ENCODE assay signal across 1 cellular context in the genomic region with DNA sequence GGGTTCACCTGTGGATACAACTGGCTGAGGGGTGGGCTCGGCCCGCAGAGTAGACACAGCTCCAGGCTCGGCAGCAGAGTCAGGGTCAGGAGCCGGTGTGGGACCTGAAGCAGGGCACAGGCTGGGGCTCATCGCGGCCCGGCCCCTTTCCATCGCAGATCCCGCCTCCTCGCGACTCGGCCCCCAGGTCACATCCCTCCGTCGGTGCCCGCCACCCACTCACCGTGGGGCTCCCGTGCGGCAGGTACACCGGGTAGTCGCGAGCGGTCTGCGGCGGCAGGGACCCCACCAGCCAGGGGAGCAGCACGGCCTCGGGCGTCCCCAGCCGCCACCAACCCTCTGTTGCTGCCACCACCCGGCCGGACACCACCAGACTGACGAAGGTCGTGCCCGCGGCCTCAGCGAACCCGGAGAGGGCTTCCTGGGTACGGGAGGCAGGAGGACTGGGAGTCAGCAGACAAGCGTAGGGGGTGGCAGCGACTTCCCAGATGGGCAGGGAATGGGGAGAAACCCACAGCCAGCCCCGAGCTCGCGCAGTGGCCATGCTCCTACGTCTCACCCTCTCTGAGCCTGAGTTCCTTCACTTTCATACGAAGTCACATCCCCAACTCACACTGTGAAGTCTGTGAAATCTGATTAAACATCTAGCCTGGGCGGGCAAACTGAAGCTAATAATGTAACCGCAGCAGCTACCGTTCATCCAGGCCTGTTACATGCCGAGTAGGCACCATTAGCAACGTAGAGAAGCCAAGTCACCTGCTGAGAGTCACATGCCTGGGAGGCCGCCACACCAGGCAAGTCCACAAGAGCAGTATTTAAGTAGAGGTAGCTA.
TF ChIP-seq lines count a peak whose summit lies in the region.

No MANE protein-coding gene starts in this region.

TF ChIP-seq in HepG2, 621 proteins besides CTCF, POLR2A, EP300 and RAD21 (continued from another document and continues in another):
- TF ChIP-seq ZNF10 (CRISPR knock-in tag; IDR thresholded peaks at IDR 0.05; ENCODE audit: borderline replicate concordance, low read depth) (no peak), ZNF629 (CRISPR knock-in tag; conservative IDR thresholded peaks at IDR 0.05) (no peak), ZMAT3 (CRISPR knock-in tag; conservative IDR thresholded peaks at IDR 0.05) (peak; percentile 72; the same call in 1 of the 2 replicates), ZNF782 (CRISPR knock-in tag; IDR thresholded peaks at IDR 0.05; ENCODE audit: borderline replicate concordance) (no peak), HNRNPLL (IDR thresholded peaks at IDR 0.05; ENCODE audit: low read depth, low read length, poor library complexity, severe bottlenecking) (peak; percentile 38), ZNF737 (CRISPR knock-in tag; IDR thresholded peaks at IDR 0.05; ENCODE audit: borderline replicate concordance) (no peak), ZMYM2 (CRISPR knock-in tag; IDR thresholded peaks at IDR 0.05) (0 out of 2 replicates have a peak, but pooled peaks have one; percentile 39), ZNF430 (CRISPR knock-in tag; IDR thresholded peaks at IDR 0.05) (0 out of 2 replicates have a peak, but pooled peaks have one; percentile 29), ADNP (CRISPR knock-in tag; IDR thresholded peaks at IDR 0.05) (no peak), SIX4 (CRISPR knock-in tag; IDR thresholded peaks at IDR 0.05) (no peak), ZNF841 (CRISPR knock-in tag; IDR thresholded peaks at IDR 0.05; ENCODE audit: borderline replicate concordance) (no peak), KMT2A (CRISPR knock-in tag; IDR thresholded peaks at IDR 0.05) (peak; percentile 64; the same call in 1 of the 2 replicates), MZF1 (CRISPR knock-in tag; IDR thresholded peaks at IDR 0.05; ENCODE audit: borderline replicate concordance) (no peak), TMF1 (CRISPR knock-in tag; IDR thresholded peaks at IDR 0.05; ENCODE audit: low read depth) (peak; percentile 52; the same call in 1 of the 2 replicates), TARDBP (CRISPR knock-in tag; IDR thresholded peaks at IDR 0.05) (0 out of 2 replicates have a peak, but pooled peaks have one; percentile 36), FLYWCH1 (CRISPR knock-in tag; IDR thresholded peaks at IDR 0.05) (no peak), ELF4 (CRISPR knock-in tag; IDR thresholded peaks at IDR 0.05; ENCODE audit: borderline replicate concordance) (no peak)
- TF ChIP-seq, protein P1, sequence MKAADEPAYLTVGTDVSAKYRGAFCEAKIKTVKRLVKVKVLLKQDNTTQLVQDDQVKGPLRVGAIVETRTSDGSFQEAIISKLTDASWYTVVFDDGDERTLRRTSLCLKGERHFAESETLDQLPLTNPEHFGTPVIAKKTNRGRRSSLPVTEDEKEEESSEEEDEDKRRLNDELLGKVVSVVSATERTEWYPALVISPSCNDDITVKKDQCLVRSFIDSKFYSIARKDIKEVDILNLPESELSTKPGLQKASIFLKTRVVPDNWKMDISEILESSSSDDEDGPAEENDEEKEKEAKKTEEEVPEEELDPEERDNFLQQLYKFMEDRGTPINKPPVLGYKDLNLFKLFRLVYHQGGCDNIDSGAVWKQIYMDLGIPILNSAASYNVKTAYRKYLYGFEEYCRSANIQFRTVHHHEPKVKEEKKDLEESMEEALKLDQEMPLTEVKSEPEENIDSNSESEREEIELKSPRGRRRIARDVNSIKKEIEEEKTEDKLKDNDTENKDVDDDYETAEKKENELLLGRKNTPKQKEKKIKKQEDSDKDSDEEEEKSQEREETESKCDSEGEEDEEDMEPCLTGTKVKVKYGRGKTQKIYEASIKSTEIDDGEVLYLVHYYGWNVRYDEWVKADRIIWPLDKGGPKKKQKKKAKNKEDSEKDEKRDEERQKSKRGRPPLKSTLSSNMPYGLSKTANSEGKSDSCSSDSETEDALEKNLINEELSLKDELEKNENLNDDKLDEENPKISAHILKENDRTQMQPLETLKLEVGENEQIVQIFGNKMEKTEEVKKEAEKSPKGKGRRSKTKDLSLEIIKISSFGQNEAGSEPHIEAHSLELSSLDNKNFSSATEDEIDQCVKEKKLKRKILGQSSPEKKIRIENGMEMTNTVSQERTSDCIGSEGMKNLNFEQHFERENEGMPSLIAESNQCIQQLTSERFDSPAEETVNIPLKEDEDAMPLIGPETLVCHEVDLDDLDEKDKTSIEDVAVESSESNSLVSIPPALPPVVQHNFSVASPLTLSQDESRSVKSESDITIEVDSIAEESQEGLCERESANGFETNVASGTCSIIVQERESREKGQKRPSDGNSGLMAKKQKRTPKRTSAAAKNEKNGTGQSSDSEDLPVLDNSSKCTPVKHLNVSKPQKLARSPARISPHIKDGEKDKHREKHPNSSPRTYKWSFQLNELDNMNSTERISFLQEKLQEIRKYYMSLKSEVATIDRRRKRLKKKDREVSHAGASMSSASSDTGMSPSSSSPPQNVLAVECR (CRISPR knock-in tag; IDR thresholded peaks at IDR 0.05; ENCODE audit: borderline replicate concordance): peak; percentile 77
- TF ChIP-seq, protein P2, sequence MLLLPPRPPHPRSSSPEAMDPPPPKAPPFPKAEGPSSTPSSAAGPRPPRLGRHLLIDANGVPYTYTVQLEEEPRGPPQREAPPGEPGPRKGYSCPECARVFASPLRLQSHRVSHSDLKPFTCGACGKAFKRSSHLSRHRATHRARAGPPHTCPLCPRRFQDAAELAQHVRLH (CRISPR knock-in tag; IDR thresholded peaks at IDR 0.05; ENCODE audit: borderline replicate concordance, low read depth): peak; percentile 36; the same call in 1 of the 2 replicates
- TF ChIP-seq, protein P3, sequence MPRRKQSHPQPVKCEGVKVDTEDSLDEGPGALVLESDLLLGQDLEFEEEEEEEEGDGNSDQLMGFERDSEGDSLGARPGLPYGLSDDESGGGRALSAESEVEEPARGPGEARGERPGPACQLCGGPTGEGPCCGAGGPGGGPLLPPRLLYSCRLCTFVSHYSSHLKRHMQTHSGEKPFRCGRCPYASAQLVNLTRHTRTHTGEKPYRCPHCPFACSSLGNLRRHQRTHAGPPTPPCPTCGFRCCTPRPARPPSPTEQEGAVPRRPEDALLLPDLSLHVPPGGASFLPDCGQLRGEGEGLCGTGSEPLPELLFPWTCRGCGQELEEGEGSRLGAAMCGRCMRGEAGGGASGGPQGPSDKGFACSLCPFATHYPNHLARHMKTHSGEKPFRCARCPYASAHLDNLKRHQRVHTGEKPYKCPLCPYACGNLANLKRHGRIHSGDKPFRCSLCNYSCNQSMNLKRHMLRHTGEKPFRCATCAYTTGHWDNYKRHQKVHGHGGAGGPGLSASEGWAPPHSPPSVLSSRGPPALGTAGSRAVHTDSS (CRISPR knock-in tag; conservative IDR thresholded peaks at IDR 0.05): no peak
- TF ChIP-seq, protein P4, sequence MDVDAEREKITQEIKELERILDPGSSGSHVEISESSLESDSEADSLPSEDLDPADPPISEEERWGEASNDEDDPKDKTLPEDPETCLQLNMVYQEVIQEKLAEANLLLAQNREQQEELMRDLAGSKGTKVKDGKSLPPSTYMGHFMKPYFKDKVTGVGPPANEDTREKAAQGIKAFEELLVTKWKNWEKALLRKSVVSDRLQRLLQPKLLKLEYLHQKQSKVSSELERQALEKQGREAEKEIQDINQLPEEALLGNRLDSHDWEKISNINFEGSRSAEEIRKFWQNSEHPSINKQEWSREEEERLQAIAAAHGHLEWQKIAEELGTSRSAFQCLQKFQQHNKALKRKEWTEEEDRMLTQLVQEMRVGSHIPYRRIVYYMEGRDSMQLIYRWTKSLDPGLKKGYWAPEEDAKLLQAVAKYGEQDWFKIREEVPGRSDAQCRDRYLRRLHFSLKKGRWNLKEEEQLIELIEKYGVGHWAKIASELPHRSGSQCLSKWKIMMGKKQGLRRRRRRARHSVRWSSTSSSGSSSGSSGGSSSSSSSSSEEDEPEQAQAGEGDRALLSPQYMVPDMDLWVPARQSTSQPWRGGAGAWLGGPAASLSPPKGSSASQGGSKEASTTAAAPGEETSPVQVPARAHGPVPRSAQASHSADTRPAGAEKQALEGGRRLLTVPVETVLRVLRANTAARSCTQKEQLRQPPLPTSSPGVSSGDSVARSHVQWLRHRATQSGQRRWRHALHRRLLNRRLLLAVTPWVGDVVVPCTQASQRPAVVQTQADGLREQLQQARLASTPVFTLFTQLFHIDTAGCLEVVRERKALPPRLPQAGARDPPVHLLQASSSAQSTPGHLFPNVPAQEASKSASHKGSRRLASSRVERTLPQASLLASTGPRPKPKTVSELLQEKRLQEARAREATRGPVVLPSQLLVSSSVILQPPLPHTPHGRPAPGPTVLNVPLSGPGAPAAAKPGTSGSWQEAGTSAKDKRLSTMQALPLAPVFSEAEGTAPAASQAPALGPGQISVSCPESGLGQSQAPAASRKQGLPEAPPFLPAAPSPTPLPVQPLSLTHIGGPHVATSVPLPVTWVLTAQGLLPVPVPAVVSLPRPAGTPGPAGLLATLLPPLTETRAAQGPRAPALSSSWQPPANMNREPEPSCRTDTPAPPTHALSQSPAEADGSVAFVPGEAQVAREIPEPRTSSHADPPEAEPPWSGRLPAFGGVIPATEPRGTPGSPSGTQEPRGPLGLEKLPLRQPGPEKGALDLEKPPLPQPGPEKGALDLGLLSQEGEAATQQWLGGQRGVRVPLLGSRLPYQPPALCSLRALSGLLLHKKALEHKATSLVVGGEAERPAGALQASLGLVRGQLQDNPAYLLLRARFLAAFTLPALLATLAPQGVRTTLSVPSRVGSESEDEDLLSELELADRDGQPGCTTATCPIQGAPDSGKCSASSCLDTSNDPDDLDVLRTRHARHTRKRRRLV (CRISPR knock-in tag; IDR thresholded peaks at IDR 0.05): no peak
- TF ChIP-seq, protein P5, sequence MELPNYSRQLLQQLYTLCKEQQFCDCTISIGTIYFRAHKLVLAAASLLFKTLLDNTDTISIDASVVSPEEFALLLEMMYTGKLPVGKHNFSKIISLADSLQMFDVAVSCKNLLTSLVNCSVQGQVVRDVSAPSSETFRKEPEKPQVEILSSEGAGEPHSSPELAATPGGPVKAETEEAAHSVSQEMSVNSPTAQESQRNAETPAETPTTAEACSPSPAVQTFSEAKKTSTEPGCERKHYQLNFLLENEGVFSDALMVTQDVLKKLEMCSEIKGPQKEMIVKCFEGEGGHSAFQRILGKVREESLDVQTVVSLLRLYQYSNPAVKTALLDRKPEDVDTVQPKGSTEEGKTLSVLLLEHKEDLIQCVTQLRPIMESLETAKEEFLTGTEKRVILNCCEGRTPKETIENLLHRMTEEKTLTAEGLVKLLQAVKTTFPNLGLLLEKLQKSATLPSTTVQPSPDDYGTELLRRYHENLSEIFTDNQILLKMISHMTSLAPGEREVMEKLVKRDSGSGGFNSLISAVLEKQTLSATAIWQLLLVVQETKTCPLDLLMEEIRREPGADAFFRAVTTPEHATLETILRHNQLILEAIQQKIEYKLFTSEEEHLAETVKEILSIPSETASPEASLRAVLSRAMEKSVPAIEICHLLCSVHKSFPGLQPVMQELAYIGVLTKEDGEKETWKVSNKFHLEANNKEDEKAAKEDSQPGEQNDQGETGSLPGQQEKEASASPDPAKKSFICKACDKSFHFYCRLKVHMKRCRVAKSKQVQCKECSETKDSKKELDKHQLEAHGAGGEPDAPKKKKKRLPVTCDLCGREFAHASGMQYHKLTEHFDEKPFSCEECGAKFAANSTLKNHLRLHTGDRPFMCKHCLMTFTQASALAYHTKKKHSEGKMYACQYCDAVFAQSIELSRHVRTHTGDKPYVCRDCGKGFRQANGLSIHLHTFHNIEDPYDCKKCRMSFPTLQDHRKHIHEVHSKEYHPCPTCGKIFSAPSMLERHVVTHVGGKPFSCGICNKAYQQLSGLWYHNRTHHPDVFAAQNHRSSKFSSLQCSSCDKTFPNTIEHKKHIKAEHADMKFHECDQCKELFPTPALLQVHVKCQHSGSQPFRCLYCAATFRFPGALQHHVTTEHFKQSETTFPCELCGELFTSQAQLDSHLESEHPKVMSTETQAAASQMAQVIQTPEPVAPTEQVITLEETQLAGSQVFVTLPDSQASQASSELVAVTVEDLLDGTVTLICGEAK (IDR thresholded peaks at IDR 0.05): no peak
- TF ChIP-seq, protein P5 (CRISPR knock-in tag; IDR thresholded peaks at IDR 0.05): 0 out of 2 replicates have a peak, but pooled peaks have one; percentile 44
- TF ChIP-seq, protein P6, sequence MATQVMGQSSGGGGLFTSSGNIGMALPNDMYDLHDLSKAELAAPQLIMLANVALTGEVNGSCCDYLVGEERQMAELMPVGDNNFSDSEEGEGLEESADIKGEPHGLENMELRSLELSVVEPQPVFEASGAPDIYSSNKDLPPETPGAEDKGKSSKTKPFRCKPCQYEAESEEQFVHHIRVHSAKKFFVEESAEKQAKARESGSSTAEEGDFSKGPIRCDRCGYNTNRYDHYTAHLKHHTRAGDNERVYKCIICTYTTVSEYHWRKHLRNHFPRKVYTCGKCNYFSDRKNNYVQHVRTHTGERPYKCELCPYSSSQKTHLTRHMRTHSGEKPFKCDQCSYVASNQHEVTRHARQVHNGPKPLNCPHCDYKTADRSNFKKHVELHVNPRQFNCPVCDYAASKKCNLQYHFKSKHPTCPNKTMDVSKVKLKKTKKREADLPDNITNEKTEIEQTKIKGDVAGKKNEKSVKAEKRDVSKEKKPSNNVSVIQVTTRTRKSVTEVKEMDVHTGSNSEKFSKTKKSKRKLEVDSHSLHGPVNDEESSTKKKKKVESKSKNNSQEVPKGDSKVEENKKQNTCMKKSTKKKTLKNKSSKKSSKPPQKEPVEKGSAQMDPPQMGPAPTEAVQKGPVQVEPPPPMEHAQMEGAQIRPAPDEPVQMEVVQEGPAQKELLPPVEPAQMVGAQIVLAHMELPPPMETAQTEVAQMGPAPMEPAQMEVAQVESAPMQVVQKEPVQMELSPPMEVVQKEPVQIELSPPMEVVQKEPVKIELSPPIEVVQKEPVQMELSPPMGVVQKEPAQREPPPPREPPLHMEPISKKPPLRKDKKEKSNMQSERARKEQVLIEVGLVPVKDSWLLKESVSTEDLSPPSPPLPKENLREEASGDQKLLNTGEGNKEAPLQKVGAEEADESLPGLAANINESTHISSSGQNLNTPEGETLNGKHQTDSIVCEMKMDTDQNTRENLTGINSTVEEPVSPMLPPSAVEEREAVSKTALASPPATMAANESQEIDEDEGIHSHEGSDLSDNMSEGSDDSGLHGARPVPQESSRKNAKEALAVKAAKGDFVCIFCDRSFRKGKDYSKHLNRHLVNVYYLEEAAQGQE (IDR thresholded peaks at IDR 0.05; ENCODE audit: borderline replicate concordance in 1 of 2, low read depth in 1 of 2, low read length in 2 of 2): no peak
